ENCODE assay signal across 1 cellular context in the genomic region with DNA sequence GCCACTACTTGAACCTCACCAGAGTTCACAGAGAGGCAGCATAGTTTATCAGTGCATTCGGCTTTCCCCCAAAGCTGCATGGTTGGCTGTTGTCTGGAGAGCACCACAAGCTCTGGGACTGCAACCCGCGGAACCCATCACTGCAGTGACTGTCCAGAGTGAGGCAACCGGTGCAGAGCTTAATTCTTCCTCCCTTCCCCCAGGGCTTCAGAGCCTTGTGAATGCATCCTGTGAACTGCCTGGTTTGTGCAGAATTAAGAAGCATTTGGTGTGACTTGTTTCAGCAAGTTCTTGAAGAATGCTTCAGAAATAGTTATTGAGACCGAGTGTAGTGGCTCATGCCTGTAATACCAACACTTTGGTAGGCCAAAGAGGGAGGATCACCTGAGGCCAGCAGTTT.
TF ChIP-seq lines count a peak whose summit lies in the region.

No MANE protein-coding gene starts in this region.

TF ChIP-seq in IMR-90, 13 proteins besides CTCF, POLR2A, EP300 and RAD21 (continued from another document):
- TF ChIP-seq FOS (IDR thresholded peaks at IDR 0.05; ENCODE audit: low read depth, low read length) (no peak), SMC3 (IDR thresholded peaks at IDR 0.05; ENCODE audit: low read depth, low read length) (no peak), BHLHE40 (IDR thresholded peaks at IDR 0.05; ENCODE audit: low read depth, low read length) (no peak), CEBPB (IDR thresholded peaks at IDR 0.05; ENCODE audit: low read depth, low read length) (no peak), RFX5 (IDR thresholded peaks at IDR 0.05; ENCODE audit: low read depth, low read length) (no peak), RCOR1 (IDR thresholded peaks at IDR 0.05; ENCODE audit: insufficient replicate concordance, low read length) (no peak), MAZ (IDR thresholded peaks at IDR 0.05; ENCODE audit: borderline replicate concordance, low read depth, low read length) (no peak)
- TF ChIP-seq, protein P1, sequence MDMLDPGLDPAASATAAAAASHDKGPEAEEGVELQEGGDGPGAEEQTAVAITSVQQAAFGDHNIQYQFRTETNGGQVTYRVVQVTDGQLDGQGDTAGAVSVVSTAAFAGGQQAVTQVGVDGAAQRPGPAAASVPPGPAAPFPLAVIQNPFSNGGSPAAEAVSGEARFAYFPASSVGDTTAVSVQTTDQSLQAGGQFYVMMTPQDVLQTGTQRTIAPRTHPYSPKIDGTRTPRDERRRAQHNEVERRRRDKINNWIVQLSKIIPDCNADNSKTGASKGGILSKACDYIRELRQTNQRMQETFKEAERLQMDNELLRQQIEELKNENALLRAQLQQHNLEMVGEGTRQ (IDR thresholded peaks at IDR 0.05; ENCODE audit: low read depth, low read length): no peak
- TF ChIP-seq, protein P2, sequence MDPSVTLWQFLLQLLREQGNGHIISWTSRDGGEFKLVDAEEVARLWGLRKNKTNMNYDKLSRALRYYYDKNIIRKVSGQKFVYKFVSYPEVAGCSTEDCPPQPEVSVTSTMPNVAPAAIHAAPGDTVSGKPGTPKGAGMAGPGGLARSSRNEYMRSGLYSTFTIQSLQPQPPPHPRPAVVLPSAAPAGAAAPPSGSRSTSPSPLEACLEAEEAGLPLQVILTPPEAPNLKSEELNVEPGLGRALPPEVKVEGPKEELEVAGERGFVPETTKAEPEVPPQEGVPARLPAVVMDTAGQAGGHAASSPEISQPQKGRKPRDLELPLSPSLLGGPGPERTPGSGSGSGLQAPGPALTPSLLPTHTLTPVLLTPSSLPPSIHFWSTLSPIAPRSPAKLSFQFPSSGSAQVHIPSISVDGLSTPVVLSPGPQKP (IDR thresholded peaks at IDR 0.05; ENCODE audit: borderline replicate concordance, low read depth, low read length): no peak
